8 cellular contexts compared by ENCODE assay signal in genomic region chr10:73413528-73414229, GRCh38.
DNase-seq lines count a peak whose midpoint lies in the region; ATAC-seq and TF ChIP-seq lines count a peak whose summit lies in the region.

Gene ANXA7 (minus strand): TSS chr10:73414058. CDS start chr10:73400856, 13,202 bp downstream.

- peaks cover 21% of the 10 kb centered on the region for H3K4me1 ChIP-seq in BLaER1

- peak; percentile 7 for DNase-seq in NCI-H524 treated with DMSO at 0.1 percent for 48 hours (lab: John Stamatoyannopoulos, UW)
- DNase-seq in activated CD4-positive, alpha-beta T cell treated with anti-CD3 and anti-CD28 coated beads for 4 hours, result peak; percentile 92 to 94
- DNase-seq in stimulated activated CD4-positive, alpha-beta T cell treated with anti-CD3 and anti-CD28 coated beads, Interleukin-1b, Interleukin-23, amount 100 ng/mL, for 24 hours (ENCODE audit: low read depth in 4 of 4, low spot score in 1 of 4), result peak; percentile 88 to 97 (median 91)

- peak within 1 kb of the TSS; percentile 98 for H3K4me3 ChIP-seq in BLaER1

- no peaks in the 10 kb centered on the region for H3K36me3 ChIP-seq in BLaER1

- H4K20me1 ChIP-seq in BLaER1, result peaks cover 15% of the 10 kb centered on the region

- H3K9ac ChIP-seq in BLaER1, result peak within 1 kb of the TSS; percentile 96

- no peaks in the 10 kb centered on the region for H3K9me3 ChIP-seq in BLaER1

- peak; percentile 80 for TF ChIP-seq POLR2A in GM19193 (IDR thresholded peaks at IDR 0.05; ENCODE audit: extremely low read depth, insufficient read depth, insufficient read length)

- no peaks in the 10 kb centered on the region for H3K27me3 ChIP-seq in BLaER1
- no peaks in the 10 kb centered on the region for H3K27me3 ChIP-seq in layer of hippocampus (ENCODE audit: control insufficient read depth, insufficient read depth, low read length)

- H3K27ac ChIP-seq in BLaER1, result peak within 1 kb of the TSS; percentile 91
- peak within 1 kb of the TSS; percentile 81 for H3K27ac ChIP-seq in cingulate gyrus (ENCODE audit: low read depth, low read length)
- H3K27ac ChIP-seq in layer of hippocampus (ENCODE audit: low read depth, low read length), result peak within 1 kb of the TSS; percentile 86

- ATAC-seq in HG03432 (IDR thresholded peaks at IDR 0.05; ENCODE audit: unreplicated experiment), result peak; percentile 95

- peak within 1 kb of the TSS; percentile 96 for H3K4me2 ChIP-seq in BLaER1

Comparison
In these comparisons a context has a peak if more than half of its experiments do, and no peak if none do; other contexts are left out.
1. Peak in every context shown above with its lines: DNase-seq, ATAC-seq, H3K4me3 ChIP-seq and H3K27ac ChIP-seq.
2. DNase-seq: peak in every context shown above with its lines; median percentile 93 in activated CD4-positive, alpha-beta T cell treated with anti-CD3 and anti-CD28 coated beads for 4 hours; 91 in stimulated activated CD4-positive, alpha-beta T cell treated with anti-CD3 and anti-CD28 coated beads, Interleukin-1b, Interleukin-23, amount 100 ng/mL, for 24 hours; 7 in NCI-H524 treated with DMSO at 0.1 percent for 48 hours.